Comparison of ENCODE assay signal across 37 cellular contexts in genomic region chr7:20185988-20186387, GRCh38. TPM values are rescaled to one million over a fixed set of nuclear protein-coding genes. Genes with fewer than 3 reads are reported as not detected.
"Had no signal": no experiment of that assay in that cellular context is flagged by ENCODE, and none has a peak within 500 bp of the region (broad histone marks: within the 10 kb centered on the region; RNA-seq: fewer than 3 reads in every experiment).

No MANE protein-coding gene starts in this region.

- H3K36me3 Mint-ChIP-seq: activated CD4-positive, alpha-beta memory T cell treated with anti-CD3 and anti-CD28 coated beads for 36 hours; activated naive CD4-positive, alpha-beta T cell treated with anti-CD3 and anti-CD28 coated beads, Interleukin-2, amount 50 U/mL, for 72 hours; activated naive CD8-positive, alpha-beta T cell treated with anti-CD3 and anti-CD28 coated beads for 36 hours had no signal

- ATAC-seq: activated CD8-positive, alpha-beta T cell treated with anti-CD3 and anti-CD28 coated beads for 36 hours; activated naive CD4-positive, alpha-beta T cell treated with anti-CD3 and anti-CD28 coated beads, Interleukin-2, amount 50 U/mL, for 72 hours; activated T-cell treated with anti-CD3 and anti-CD28 coated beads, Interleukin-2, amount 50 U/mL, for 4 hours; activated T-cell treated with anti-CD3 and anti-CD28 coated beads, Interleukin-2, amount 50 U/mL, for 72 hours; activated T-helper 17 cell treated with anti-CD3 and anti-CD28 coated beads, Interleukin-2, amount 50 U/mL, for 72 hours; body of pancreas; T-helper 17 cell had no signal

- H3K4me3 ChIP-seq: adrenal gland, body of pancreas had no signal

- H3K27ac ChIP-seq: adrenal gland, body of pancreas, brain microvascular endothelial cell, VCaP had no signal

- H3K4me1 Mint-ChIP-seq: activated CD4-positive, alpha-beta T cell treated with anti-CD3 and anti-CD28 coated beads, Interleukin-2, amount 10 ng/mL, durations not matched to agents 24 days and 14 days; activated naive CD8-positive, alpha-beta T cell treated with anti-CD3 and anti-CD28 coated beads for 36 hours; activated T-helper 17 cell treated with anti-CD3 and anti-CD28 coated beads, Interleukin-2, amount 50 U/mL, for 72 hours; central memory CD8-positive, alpha-beta T cell; T-helper 17 cell had no signal

- H3K27ac Mint-ChIP-seq: activated B cell treated with CpG ODN at 0.5 μM for 24 hours; activated CD4-positive, alpha-beta memory T cell treated with anti-CD3 and anti-CD28 coated beads for 36 hours; activated CD4-positive, alpha-beta T cell treated with anti-CD3 and anti-CD28 coated beads, Interleukin-2, amount 10 ng/mL, durations not matched to agents 24 days and 14 days; activated CD8-positive, alpha-beta T cell treated with anti-CD3 and anti-CD28 coated beads for 36 hours; activated naive CD4-positive, alpha-beta T cell treated with anti-CD3 and anti-CD28 coated beads for 36 hours; activated naive CD4-positive, alpha-beta T cell treated with anti-CD3 and anti-CD28 coated beads, Interleukin-2, amount 50 U/mL, for 72 hours; activated naive CD8-positive, alpha-beta T cell treated with anti-CD3 and anti-CD28 coated beads for 36 hours; activated T-cell treated with anti-CD3 and anti-CD28 coated beads, Interleukin-2, amount 50 U/mL, for 72 hours; activated T-helper 1 cell treated with anti-CD3 and anti-CD28 coated beads, Interleukin-12 subunit alpha, Interleukin-12 subunit beta, Interleukin-2, Interleukin-4 antibody, amounts not matched to agents 30 ng/mL and 10 ng/mL and 1 ng/mL, durations not matched to agents 14 hours and 24 hours and 36 hours; activated T-helper 17 cell treated with anti-CD3 and anti-CD28 coated beads, Interleukin-2, amount 50 U/mL, for 72 hours; T-helper 17 cell had no signal

- H3K27me3 ChIP-seq: adrenal gland, body of pancreas, brain microvascular endothelial cell, breast epithelium had no signal

- FAIRE-seq: astrocyte, TTC549 had no signal

- DNase-seq: activated B cell treated with CpG ODN at 0.5 μM for 24 hours; activated CD4-positive, alpha-beta memory T cell treated with anti-CD3 and anti-CD28 coated beads for 36 hours; activated CD4-positive, alpha-beta T cell treated with anti-CD3 and anti-CD28 coated beads for 4 hours; activated CD4-positive, alpha-beta T cell treated with anti-CD3 and anti-CD28 coated beads, Interleukin-2, amount 10 ng/mL, durations not matched to agents 24 days and 14 days; activated CD4-positive, alpha-beta T cell treated with anti-CD3 and anti-CD28 coated beads, Interleukin-2, amount 50 U/mL, for 1 hour; activated CD4-positive, alpha-beta T cell treated with anti-CD3 and anti-CD28 coated beads, Interleukin-2, amount 50 U/mL, for 4 hours; activated CD4-positive, CD25-positive, alpha-beta regulatory T cell treated with anti-CD3 and anti-CD28 coated beads, Interleukin-2, amount 50 U/mL, for 72 hours; activated CD8-positive, alpha-beta memory T cell treated with anti-CD3 and anti-CD28 coated beads, Interleukin-2, amount 50 U/mL, for 4 hours; activated CD8-positive, alpha-beta T cell treated with anti-CD3 and anti-CD28 coated beads for 36 hours; activated effector memory CD4-positive, alpha-beta T cell treated with anti-CD3 and anti-CD28 coated beads, Interleukin-2, amount 50 U/mL, for 16 hours; activated gamma-delta T cell treated with Interleukin-2 at 50 U/mL for 16 hours; activated naive CD4-positive, alpha-beta T cell; activated naive CD4-positive, alpha-beta T cell treated with anti-CD3 and anti-CD28 coated beads for 36 hours; activated naive CD4-positive, alpha-beta T cell treated with anti-CD3 and anti-CD28 coated beads, Interleukin-2, amount 50 U/mL, for 16 hours; activated naive CD8-positive, alpha-beta T cell treated with anti-CD3 and anti-CD28 coated beads for 36 hours; activated T-cell treated with anti-CD3 and anti-CD28 coated beads for 4 hours; activated T-cell treated with anti-CD3 and anti-CD28 coated beads, Interleukin-2, amount 50 U/mL, for 1 hour; activated T-cell treated with anti-CD3 and anti-CD28 coated beads, Interleukin-2, amount 50 U/mL, for 4 hours; activated T-cell treated with anti-CD3 and anti-CD28 coated beads, Interleukin-2, amount 50 U/mL, for 72 hours; adrenal gland; amniotic stem cell; aorta; body of pancreas; brain microvascular endothelial cell; cerebellar nuclear complex; T-helper 17 cell; T1000 had no signal

- H3K4me1 ChIP-seq: adrenal gland, body of pancreas, breast epithelium had no signal

- H3K4me3 Mint-ChIP-seq: activated B cell treated with CpG ODN at 0.5 μM for 24 hours; activated CD4-positive, alpha-beta memory T cell treated with anti-CD3 and anti-CD28 coated beads for 36 hours; activated CD4-positive, alpha-beta T cell treated with anti-CD3 and anti-CD28 coated beads, Interleukin-2, amount 10 ng/mL, durations not matched to agents 24 days and 14 days; activated CD8-positive, alpha-beta T cell treated with anti-CD3 and anti-CD28 coated beads for 36 hours; activated naive CD4-positive, alpha-beta T cell treated with anti-CD3 and anti-CD28 coated beads for 36 hours; activated naive CD8-positive, alpha-beta T cell treated with anti-CD3 and anti-CD28 coated beads for 36 hours; activated T-cell treated with anti-CD3 and anti-CD28 coated beads, Interleukin-2, amount 50 U/mL, for 4 hours; activated T-cell treated with anti-CD3 and anti-CD28 coated beads, Interleukin-2, amount 50 U/mL, for 72 hours; activated T-helper 1 cell treated with anti-CD3 and anti-CD28 coated beads, Interleukin-12 subunit alpha, Interleukin-12 subunit beta, Interleukin-2, Interleukin-4 antibody, amounts not matched to agents 30 ng/mL and 10 ng/mL and 1 ng/mL, durations not matched to agents 14 hours and 24 hours and 36 hours; activated T-helper 17 cell treated with anti-CD3 and anti-CD28 coated beads, Interleukin-2, amount 50 U/mL, for 72 hours; central memory CD8-positive, alpha-beta T cell; T-helper 17 cell had no signal

- H3K27me3 Mint-ChIP-seq: activated B cell treated with CpG ODN at 0.5 μM for 24 hours; activated CD4-positive, alpha-beta memory T cell treated with anti-CD3 and anti-CD28 coated beads for 36 hours; activated CD4-positive, alpha-beta T cell treated with anti-CD3 and anti-CD28 coated beads, Interleukin-2, amount 10 ng/mL, durations not matched to agents 24 days and 14 days; activated CD8-positive, alpha-beta T cell treated with anti-CD3 and anti-CD28 coated beads for 36 hours; activated naive CD8-positive, alpha-beta T cell treated with anti-CD3 and anti-CD28 coated beads for 36 hours; activated T-helper 17 cell treated with anti-CD3 and anti-CD28 coated beads, Interleukin-2, amount 50 U/mL, for 72 hours; central memory CD8-positive, alpha-beta T cell; T-helper 17 cell had no signal

- H3K9me3 Mint-ChIP-seq: activated CD4-positive, alpha-beta T cell treated with anti-CD3 and anti-CD28 coated beads, Interleukin-2, amount 10 ng/mL, durations not matched to agents 24 days and 14 days; activated T-helper 1 cell treated with anti-CD3 and anti-CD28 coated beads, Interleukin-12 subunit alpha, Interleukin-12 subunit beta, Interleukin-2, Interleukin-4 antibody, amounts not matched to agents 30 ng/mL and 10 ng/mL and 1 ng/mL, durations not matched to agents 14 hours and 24 hours and 36 hours had no signal

- H3K36me3 ChIP-seq: adrenal gland, brain microvascular endothelial cell, breast epithelium had no signal

RNA-seq across cellular contexts. Expression of gene MACC1, which starts 31.2 kb away (rescaled TPM):
- total RNA-seq: activated CD4-positive, alpha-beta T cell treated with anti-CD3 and anti-CD28 coated beads, Interleukin-2, amount 10 ng/mL, durations not matched to agents 24 days and 14 days; activated naive CD4-positive, alpha-beta T cell treated with anti-CD3 and anti-CD28 coated beads, Interleukin-2, amount 50 U/mL, for 72 hours; activated T-helper 1 cell treated with anti-CD3 and anti-CD28 coated beads, Interleukin-12 subunit alpha, Interleukin-12 subunit beta, Interleukin-2, Interleukin-4 antibody, amounts not matched to agents 30 ng/mL and 10 ng/mL and 1 ng/mL, durations not matched to agents 14 hours and 24 hours and 36 hours; chondrocyte; T-helper 1 cell treated with Interleukin-12 subunit alpha and Interleukin-12 subunit beta and Interleukin-4 antibody, amounts not matched to agents 30 ng/mL and 1 ng/mL, for 36 hours had no signal
